ENCODE assay signal across 1 cellular context in the genomic region with DNA sequence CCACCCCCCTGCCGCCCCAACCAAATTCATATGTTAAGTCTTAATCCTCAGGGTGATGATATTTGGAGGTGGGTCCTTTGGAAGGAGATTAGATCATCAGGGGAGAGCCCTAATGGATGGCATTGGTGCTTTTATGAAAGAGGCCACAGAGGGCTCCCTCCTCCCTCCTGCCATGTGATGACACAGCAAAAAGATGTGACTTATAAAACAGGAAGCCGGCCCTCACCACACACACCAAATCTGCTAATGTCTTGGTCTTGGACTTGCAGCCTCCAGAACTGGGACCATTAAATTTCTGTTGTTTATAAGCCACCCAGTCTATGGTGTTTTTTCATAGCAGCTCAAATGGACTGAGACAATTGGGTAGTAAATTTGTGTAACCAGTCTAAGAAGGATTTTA.
A peak's percentile ranks its signal among the peaks of the same experiment; 100 is the strongest.
TF ChIP-seq lines count a peak whose summit lies in the region.

No MANE protein-coding gene starts in this region.

TF ChIP-seq in GM23338, 12 proteins besides CTCF, POLR2A, EP300 and RAD21 (continued from another document):
- TF ChIP-seq, protein P1, sequence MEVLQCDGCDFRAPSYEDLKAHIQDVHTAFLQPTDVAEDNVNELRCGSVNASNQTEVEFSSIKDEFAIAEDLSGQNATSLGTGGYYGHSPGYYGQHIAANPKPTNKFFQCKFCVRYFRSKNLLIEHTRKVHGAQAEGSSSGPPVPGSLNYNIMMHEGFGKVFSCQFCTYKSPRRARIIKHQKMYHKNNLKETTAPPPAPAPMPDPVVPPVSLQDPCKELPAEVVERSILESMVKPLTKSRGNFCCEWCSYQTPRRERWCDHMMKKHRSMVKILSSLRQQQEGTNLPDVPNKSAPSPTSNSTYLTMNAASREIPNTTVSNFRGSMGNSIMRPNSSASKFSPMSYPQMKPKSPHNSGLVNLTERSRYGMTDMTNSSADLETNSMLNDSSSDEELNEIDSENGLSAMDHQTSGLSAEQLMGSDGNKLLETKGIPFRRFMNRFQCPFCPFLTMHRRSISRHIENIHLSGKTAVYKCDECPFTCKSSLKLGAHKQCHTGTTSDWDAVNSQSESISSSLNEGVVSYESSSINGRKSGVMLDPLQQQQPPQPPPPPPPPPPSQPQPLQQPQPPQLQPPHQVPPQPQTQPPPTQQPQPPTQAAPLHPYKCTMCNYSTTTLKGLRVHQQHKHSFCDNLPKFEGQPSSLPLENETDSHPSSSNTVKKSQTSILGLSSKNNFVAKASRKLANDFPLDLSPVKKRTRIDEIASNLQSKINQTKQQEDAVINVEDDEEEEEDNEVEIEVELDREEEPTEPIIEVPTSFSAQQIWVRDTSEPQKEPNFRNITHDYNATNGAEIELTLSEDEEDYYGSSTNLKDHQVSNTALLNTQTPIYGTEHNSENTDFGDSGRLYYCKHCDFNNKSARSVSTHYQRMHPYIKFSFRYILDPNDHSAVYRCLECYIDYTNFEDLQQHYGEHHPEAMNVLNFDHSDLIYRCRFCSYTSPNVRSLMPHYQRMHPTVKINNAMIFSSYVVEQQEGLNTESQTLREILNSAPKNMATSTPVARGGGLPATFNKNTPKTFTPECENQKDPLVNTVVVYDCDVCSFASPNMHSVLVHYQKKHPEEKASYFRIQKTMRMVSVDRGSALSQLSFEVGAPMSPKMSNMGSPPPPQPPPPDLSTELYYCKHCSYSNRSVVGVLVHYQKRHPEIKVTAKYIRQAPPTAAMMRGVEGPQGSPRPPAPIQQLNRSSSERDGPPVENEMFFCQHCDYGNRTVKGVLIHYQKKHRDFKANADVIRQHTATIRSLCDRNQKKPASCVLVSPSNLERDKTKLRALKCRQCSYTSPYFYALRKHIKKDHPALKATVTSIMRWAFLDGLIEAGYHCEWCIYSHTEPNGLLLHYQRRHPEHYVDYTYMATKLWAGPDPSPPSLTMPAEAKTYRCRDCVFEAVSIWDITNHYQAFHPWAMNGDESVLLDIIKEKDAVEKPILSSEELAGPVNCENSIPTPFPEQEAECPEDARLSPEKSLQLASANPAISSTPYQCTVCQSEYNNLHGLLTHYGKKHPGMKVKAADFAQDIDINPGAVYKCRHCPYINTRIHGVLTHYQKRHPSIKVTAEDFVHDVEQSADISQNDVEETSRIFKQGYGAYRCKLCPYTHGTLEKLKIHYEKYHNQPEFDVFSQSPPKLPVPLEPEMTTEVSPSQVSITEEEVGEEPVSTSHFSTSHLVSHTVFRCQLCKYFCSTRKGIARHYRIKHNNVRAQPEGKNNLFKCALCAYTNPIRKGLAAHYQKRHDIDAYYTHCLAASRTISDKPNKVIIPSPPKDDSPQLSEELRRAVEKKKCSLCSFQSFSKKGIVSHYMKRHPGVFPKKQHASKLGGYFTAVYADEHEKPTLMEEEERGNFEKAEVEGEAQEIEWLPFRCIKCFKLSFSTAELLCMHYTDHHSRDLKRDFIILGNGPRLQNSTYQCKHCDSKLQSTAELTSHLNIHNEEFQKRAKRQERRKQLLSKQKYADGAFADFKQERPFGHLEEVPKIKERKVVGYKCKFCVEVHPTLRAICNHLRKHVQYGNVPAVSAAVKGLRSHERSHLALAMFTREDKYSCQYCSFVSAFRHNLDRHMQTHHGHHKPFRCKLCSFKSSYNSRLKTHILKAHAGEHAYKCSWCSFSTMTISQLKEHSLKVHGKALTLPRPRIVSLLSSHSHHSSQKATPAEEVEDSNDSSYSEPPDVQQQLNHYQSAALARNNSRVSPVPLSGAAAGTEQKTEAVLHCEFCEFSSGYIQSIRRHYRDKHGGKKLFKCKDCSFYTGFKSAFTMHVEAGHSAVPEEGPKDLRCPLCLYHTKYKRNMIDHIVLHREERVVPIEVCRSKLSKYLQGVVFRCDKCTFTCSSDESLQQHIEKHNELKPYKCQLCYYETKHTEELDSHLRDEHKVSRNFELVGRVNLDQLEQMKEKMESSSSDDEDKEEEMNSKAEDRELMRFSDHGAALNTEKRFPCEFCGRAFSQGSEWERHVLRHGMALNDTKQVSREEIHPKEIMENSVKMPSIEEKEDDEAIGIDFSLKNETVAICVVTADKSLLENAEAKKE (CRISPR knock-in tag; IDR thresholded peaks at IDR 0.05): 0 out of 2 replicates have a peak, but pooled peaks have one; percentile 4
